In genomic region chr6:68718379-68719073, GRCh38 we compare ENCODE assay signal across 14 cellular contexts.
DNase-seq lines count a peak whose midpoint lies in the region; ATAC-seq, FAIRE-seq and TF ChIP-seq lines count a peak whose summit lies in the region.
"Had no signal": no experiment of that assay in that cellular context is flagged by ENCODE, and none has a peak within 500 bp of the region (broad histone marks: within the 10 kb centered on the region; RNA-seq: fewer than 3 reads in every experiment).

No MANE protein-coding gene starts in this region.

- no peak overlapping the region for H3K27ac Mint-ChIP-seq in nephron progenitor cell

- no peak overlapping the region for H3K4me3 Mint-ChIP-seq in nephron progenitor cell

- H3K4me3 ChIP-seq in heart left ventricle, result no peak overlapping the region
- H3K4me3 ChIP-seq: transverse colon had no signal

- H3K27ac ChIP-seq in angular gyrus (ENCODE audit: low read depth, low read length) (peak overlapping the region; percentile 40), heart left ventricle (peak overlapping the region in 4 of 12 donors; percentile 21 to 59 (median 38))
- H3K27ac ChIP-seq: transverse colon had no signal

- intact Hi-C loops in heart left ventricle (cut with DNase I), result loop anchor here in 1 of 10 donors (10.0 kb wide), 1 partner anchor 64 kb away; no protein-coding TSS in a partner anchor

- no peaks in the 10 kb centered on the region for H3K27me3 ChIP-seq in heart left ventricle
- H3K27me3 ChIP-seq: transverse colon had no signal

- FAIRE-seq in D721Med (lab: Jason Lieb, UNC), result no peak

- peak; percentile 42 to 94 (median 75) for ATAC-seq in heart left ventricle
- no peak for ATAC-seq in HG03097 (IDR thresholded peaks at IDR 0.05; ENCODE audit: low FRiP score, unreplicated experiment)

- no peaks in the 10 kb centered on the region for H3K36me3 ChIP-seq in heart left ventricle
- H3K36me3 ChIP-seq: transverse colon had no signal

- no peaks in the 10 kb centered on the region for H3K27me3 Mint-ChIP-seq in nephron progenitor cell (ENCODE audit: low read depth, poor library complexity)

- TF ChIP-seq CTCF in heart left ventricle (IDR thresholded peaks at IDR 0.05) (no peak), D721Med (IDR thresholded peaks at IDR 0.05; ENCODE audit: insufficient read depth, missing control alignments) (no peak), nephron progenitor cell (IDR thresholded peaks at IDR 0.05) (no peak)

- DNase-seq in COLO668 (lab: John Stamatoyannopoulos, UW; ENCODE audit: unreplicated experiment) (peak; percentile 32), NCI-H1436 treated with DMSO at 0.1 percent for 48 hours (lab: John Stamatoyannopoulos, UW) (peak; percentile 65), heart left ventricle (peak in 1 of 5 donors; percentile 26), NCI-H187 treated with DMSO at 0.1 percent for 48 hours (lab: John Stamatoyannopoulos, UW) (no peak), D721Med (ENCODE audit: insufficient read length, low spot score) (no peak), nephron progenitor cell (no peak)
- DNase-seq: activated effector memory CD4-positive, alpha-beta T cell treated with anti-CD3 and anti-CD28 coated beads, Interleukin-2, amount 50 U/mL, for 16 hours; cortex of kidney; hypothalamus; mesendoderm; NCI-H226; transverse colon had no signal

- H3K4me1 ChIP-seq in heart left ventricle, result no peaks in the 10 kb centered on the region
- H3K4me1 ChIP-seq: transverse colon had no signal

- H3K4me1 Mint-ChIP-seq in nephron progenitor cell, result no peaks in the 10 kb centered on the region

- WGBS in heart left ventricle, 4 donors, result 38 to 51% (median 43%) methylated on average over 6 of the region's 6 CpGs

- TF ChIP-seq POLR2A in heart left ventricle (IDR thresholded peaks at IDR 0.05), result no peak

- H3K36me3 Mint-ChIP-seq in nephron progenitor cell (ENCODE audit: low read depth), result no peaks in the 10 kb centered on the region

- H3K9me3 ChIP-seq in heart left ventricle, result no peaks in the 10 kb centered on the region
- H3K9me3 ChIP-seq: transverse colon had no signal

- H3K9me3 Mint-ChIP-seq in nephron progenitor cell, result no peaks in the 10 kb centered on the region

Comparison
In these comparisons a context has a peak if more than half of its experiments do, and no peak if none do; other contexts are left out.
1. DNase-seq: peak in COLO668 (single experiment) and NCI-H1436 treated with DMSO at 0.1 percent for 48 hours (single experiment); none in NCI-H187 treated with DMSO at 0.1 percent for 48 hours (single experiment), D721Med (single experiment) and nephron progenitor cell (single experiment).